ENCODE assay signal across 10 cellular contexts in genomic region chr17:77316191-77316641, GRCh38.
DNase-seq lines count a peak whose midpoint lies in the region; ATAC-seq and TF ChIP-seq lines count a peak whose summit lies in the region.
"Had no signal": no experiment of that assay in that cellular context is flagged by ENCODE, and none has a peak within 500 bp of the region (broad histone marks: within the 10 kb centered on the region; RNA-seq: fewer than 3 reads in every experiment).

No MANE protein-coding gene starts in this region.

- DNase-seq in M059J (ENCODE audit: low read depth) (peak; percentile 83), chondrocyte (ENCODE audit: low spot score) (peak; percentile 92), upper lobe of right lung (peak; percentile 74), T-cell (no peak), NCI-H526 (lab: John Stamatoyannopoulos, UW) (no peak)
- no peak for DNase-seq in activated naive CD4-positive, alpha-beta T cell treated with Interleukin-2 at 50 U/mL for 16 hours
- DNase-seq: activated CD4-positive, alpha-beta T cell treated with anti-CD3 and anti-CD28 coated beads, Interleukin-2, amount 10 ng/mL, durations not matched to agents 24 days and 14 days; effector CD4-positive, alpha-beta T cell; stimulated activated naive CD4-positive, alpha-beta T cell treated with Interleukin-2 at 50 U/mL for 16 hours had no signal

- H3K4me1 ChIP-seq in liver (ENCODE audit: control insufficient read depth in 4 of 4, insufficient read depth in 4 of 4, low read length in 3 of 4) (peaks cover 26 to 61% (median 51%) of the 10 kb centered on the region in 4 donors), upper lobe of right lung (peaks cover 37% of the 10 kb centered on the region)

- peak overlapping the region; percentile 45 for H3K4me3 Mint-ChIP-seq in chondrocyte (ENCODE audit: unreplicated experiment)
- H3K4me3 Mint-ChIP-seq in T-cell = no peak overlapping the region
- H3K4me3 Mint-ChIP-seq: activated CD4-positive, alpha-beta T cell treated with anti-CD3 and anti-CD28 coated beads, Interleukin-2, amount 10 ng/mL, durations not matched to agents 24 days and 14 days had no signal

- CTCF ChIA-PET in T-cell (lab: Charles Lee) = no interaction called here

- WGBS in liver = 31% methylated on average over 14 of the region's 14 CpGs

- H3K27me3 Mint-ChIP-seq in chondrocyte (ENCODE audit: low read depth) (no peaks in the 10 kb centered on the region), T-cell (no peaks in the 10 kb centered on the region)

- H3K4me3 ChIP-seq in liver (ENCODE audit: low read depth in 1 of 3, low read length in 3 of 3) = no peak overlapping the region
- no peak overlapping the region for H3K4me3 ChIP-seq in upper lobe of right lung

- H3K27me3 ChIP-seq in liver (ENCODE audit: control insufficient read depth in 4 of 4, insufficient read depth in 4 of 4, low read length in 3 of 4) = no peaks in the 10 kb centered on the region
- H3K27me3 ChIP-seq in upper lobe of right lung = no peaks in the 10 kb centered on the region

- H3K9me3 ChIP-seq in liver (ENCODE audit: control insufficient read depth in 4 of 4, low read length in 3 of 4) (no peaks in the 10 kb centered on the region), upper lobe of right lung (no peaks in the 10 kb centered on the region)

- intact Hi-C loops in upper lobe of right lung (cut with DNase I) = no loop called here

- H3K9me3 Mint-ChIP-seq in chondrocyte (ENCODE audit: low read depth) (no peaks in the 10 kb centered on the region), T-cell (no peaks in the 10 kb centered on the region)
- H3K9me3 Mint-ChIP-seq: activated CD4-positive, alpha-beta T cell treated with anti-CD3 and anti-CD28 coated beads, Interleukin-2, amount 10 ng/mL, durations not matched to agents 24 days and 14 days had no signal

- peak overlapping the region; percentile 18 to 71 for H3K9ac ChIP-seq in liver (ENCODE audit: low read depth in 1 of 2, low read length in 2 of 2)

- H3K36me3 Mint-ChIP-seq in chondrocyte (ENCODE audit: low read depth) (no peaks in the 10 kb centered on the region), T-cell (no peaks in the 10 kb centered on the region)

- ATAC-seq in upper lobe of right lung (peak; percentile 20), T-cell (replicated peaks in 1 of 4) (no peak)

- peak; percentile 37 to 63 for TF ChIP-seq RAD21 in liver (IDR thresholded peaks at IDR 0.05)

- H3K27ac Mint-ChIP-seq in chondrocyte (ENCODE audit: unreplicated experiment) = peak overlapping the region; percentile 89
- H3K27ac Mint-ChIP-seq in T-cell = no peak overlapping the region
- H3K27ac Mint-ChIP-seq: activated CD4-positive, alpha-beta T cell treated with anti-CD3 and anti-CD28 coated beads, Interleukin-2, amount 10 ng/mL, durations not matched to agents 24 days and 14 days had no signal

- POLR2A ChIA-PET in T-cell (lab: Charles Lee) = no interaction called here

- H3K27ac ChIP-seq in liver (ENCODE audit: low read depth in 1 of 2, low read length in 2 of 2) (peak overlapping the region; percentile 90 to 93), upper lobe of right lung (peak overlapping the region; percentile 47)

- no peak for TF ChIP-seq CTCF in chondrocyte (IDR thresholded peaks at IDR 0.05)
- no peak for TF ChIP-seq CTCF in liver (IDR thresholded peaks at IDR 0.05; ENCODE audit: low read depth, low read length, missing input control)
- TF ChIP-seq CTCF in upper lobe of right lung (IDR thresholded peaks at IDR 0.05) = no peak

- peaks cover 83% of the 10 kb centered on the region for H3K4me1 Mint-ChIP-seq in chondrocyte (ENCODE audit: low read depth)
- H3K4me1 Mint-ChIP-seq in T-cell = peaks cover 9 to 29% (median 19%) of the 10 kb centered on the region in 3 donors

- H3K36me3 ChIP-seq in liver (ENCODE audit: control insufficient read depth in 4 of 4, insufficient read depth in 3 of 4, low read depth in 1 of 4, low read length in 3 of 4) (peaks cover 0 to 6% (median 3%) of the 10 kb centered on the region in 4 donors), upper lobe of right lung (no peaks in the 10 kb centered on the region)

TF ChIP-seq in liver, 16 proteins besides CTCF, POLR2A, EP300 and RAD21:
- no peak for TF ChIP-seq EGR1 (IDR thresholded peaks at IDR 0.05; ENCODE audit: low read depth in 2 of 2)
- no peak for TF ChIP-seq FOXA2 (IDR thresholded peaks at IDR 0.05)
- peak; percentile 42 for TF ChIP-seq YY1 (IDR thresholded peaks at IDR 0.05)
- peak; percentile 46 to 66 for TF ChIP-seq JUND (IDR thresholded peaks at IDR 0.05)
- TF ChIP-seq REST (IDR thresholded peaks at IDR 0.05) = peak; percentile 36
- TF ChIP-seq SP1 (IDR thresholded peaks at IDR 0.05) = peak; percentile 86
- TF ChIP-seq ATF3 (IDR thresholded peaks at IDR 0.05) = peak; percentile 57
- peak; percentile 16 for TF ChIP-seq HNF4G (IDR thresholded peaks at IDR 0.05)
- TF ChIP-seq ZBTB33 (IDR thresholded peaks at IDR 0.05) = peak; percentile 50
- peak; percentile 71 to 78 for TF ChIP-seq HNF4A (conservative IDR thresholded peaks at IDR 0.05)
- TF ChIP-seq TAF1 (conservative IDR thresholded peaks at IDR 0.05) = no peak
- TF ChIP-seq MAX (IDR thresholded peaks at IDR 0.05) = peak; percentile 67
- TF ChIP-seq NR2F2 (IDR thresholded peaks at IDR 0.05) = no peak
- TF ChIP-seq GABPA (IDR thresholded peaks at IDR 0.05 in 1 of 2, conservative IDR thresholded peaks at IDR 0.05 in 1 of 2) = no peak
- no peak for TF ChIP-seq FOXA1 (IDR thresholded peaks at IDR 0.05)
- TF ChIP-seq RXRA (IDR thresholded peaks at IDR 0.05) = peak; percentile 96

Comparison
In these comparisons a context has a peak if more than half of its experiments do, and no peak if none do; other contexts are left out.
1. DNase-seq: peak in M059J (single experiment), chondrocyte (single experiment) and upper lobe of right lung (single experiment); none in activated naive CD4-positive, alpha-beta T cell treated with Interleukin-2 at 50 U/mL for 16 hours (single experiment), T-cell (0 of 34) and NCI-H526 (0 of 2).